In genomic region chr4:84493092-84493850, GRCh38 we compare ENCODE assay signal across 10 cellular contexts. TPM values are rescaled to one million over a fixed set of nuclear protein-coding genes. Genes with fewer than 3 reads are reported as not detected.
DNase-seq lines count a peak whose midpoint lies in the region; ATAC-seq and TF ChIP-seq lines count a peak whose summit lies in the region.
"Had no signal": no experiment of that assay in that cellular context is flagged by ENCODE, and none has a peak within 500 bp of the region (broad histone marks: within the 10 kb centered on the region; RNA-seq: fewer than 3 reads in every experiment).

No MANE protein-coding gene starts in this region.

- no peak overlapping the region for H3K4me3 ChIP-seq in body of pancreas
- no peak overlapping the region for H3K4me3 ChIP-seq in right lobe of liver
- H3K4me3 ChIP-seq: lung had no signal

- WGBS in body of pancreas, 2 donors = 7 to 11% methylated on average over 51 to 62 of the region's 62 CpGs
- 3% methylated on average over 46 of the region's 62 CpGs for WGBS in right lobe of liver (ENCODE audit: insufficient coverage, low coverage, low lambda C conversion rate, missing lambda C conversion rate)

- H3K27me3 ChIP-seq in body of pancreas (peaks cover 0 to 12% of the 10 kb centered on the region in 2 donors), right lobe of liver (peaks cover 15 to 54% of the 10 kb centered on the region in 2 donors)

- H3K9me3 ChIP-seq in body of pancreas (no peaks in the 10 kb centered on the region), right lobe of liver (no peaks in the 10 kb centered on the region)

- DNase-seq in stimulated activated CD4-positive, alpha-beta T cell treated with anti-CD3 and anti-CD28 coated beads, Interleukin-1b, Interleukin-23, amount 100 ng/mL, for 48 hours = peak; percentile 15
- DNase-seq in stimulated activated CD4-positive, alpha-beta T cell treated with anti-CD3 and anti-CD28 coated beads, Interleukin-15, amount 100 ng/mL, for 24 hours = no peak
- DNase-seq in body of pancreas = peak in 3 of 4 donors; percentile 28 to 57 (median 43)
- peak in 1 of 3 donors; percentile 21 for DNase-seq in right lobe of liver
- DNase-seq in dedifferentiated amniotic fluid mesenchymal stem cell (ENCODE audit: extremely low spot score) = no peak
- DNase-seq in NCI-H2171 treated with DMSO at 0.1 percent for 48 hours (lab: John Stamatoyannopoulos, UW) = no peak
- no peak for DNase-seq in DMS79 (lab: John Stamatoyannopoulos, UW)
- DNase-seq: NCI-H446 had no signal

- TF ChIP-seq CTCF in body of pancreas (IDR thresholded peaks at IDR 0.05) = no peak
- TF ChIP-seq CTCF in right lobe of liver (IDR thresholded peaks at IDR 0.05) = no peak

- H3K4me1 ChIP-seq in body of pancreas (peaks cover 26% of the 10 kb centered on the region), right lobe of liver (peaks cover 0 to 17% (median 2%) of the 10 kb centered on the region in 4 donors)

- TF ChIP-seq POLR2A in body of pancreas (IDR thresholded peaks at IDR 0.05) = no peak
- TF ChIP-seq POLR2A in right lobe of liver (IDR thresholded peaks at IDR 0.05) = no peak

- H3K36me3 ChIP-seq in body of pancreas (replicated peaks in 1 of 2; ENCODE audit: insufficient read depth in 1 of 2, low read depth in 2 of 2) (no peaks in the 10 kb centered on the region), right lobe of liver (no peaks in the 10 kb centered on the region)

- peak overlapping the region; percentile 9 to 89 (median 70) for H3K27ac ChIP-seq in body of pancreas
- no peak overlapping the region for H3K27ac ChIP-seq in right lobe of liver

- peak; percentile 6 for ATAC-seq in body of pancreas
- peak; percentile 29 to 42 (median 35) for ATAC-seq in right lobe of liver
- ATAC-seq in GM19463 (IDR thresholded peaks at IDR 0.05; ENCODE audit: unreplicated experiment) = no peak

- intact Hi-C loops in body of pancreas (cut with DNase I) (no loop called here), right lobe of liver (cut with DNase I) (no loop called here)

RNA-seq across cellular contexts. Expression of gene NKX6-1, which starts 5.8 kb away (rescaled TPM):
- 1 to 10 TPM; 5.7 to 6.9 TPM for total RNA-seq in body of pancreas
- total RNA-seq in right lobe of liver = not detected

Comparison
In these comparisons a context has a peak if more than half of its experiments do, and no peak if none do; other contexts are left out.
1. DNase-seq: peak in stimulated activated CD4-positive, alpha-beta T cell treated with anti-CD3 and anti-CD28 coated beads, Interleukin-1b, Interleukin-23, amount 100 ng/mL, for 48 hours (single experiment) and body of pancreas (3 of 4); none in stimulated activated CD4-positive, alpha-beta T cell treated with anti-CD3 and anti-CD28 coated beads, Interleukin-15, amount 100 ng/mL, for 24 hours (single experiment), dedifferentiated amniotic fluid mesenchymal stem cell (single experiment), NCI-H2171 treated with DMSO at 0.1 percent for 48 hours (single experiment) and DMS79 (single experiment).
2. H3K27ac ChIP-seq: peak in body of pancreas (4 of 4); none in right lobe of liver (0 of 3).
3. RNA of gene NKX6-1, which starts 5.8 kb away (total RNA-seq): 5.7 to 6.9 TPM in body of pancreas; not detected in right lobe of liver; every median in the first group is over 4 times any median in the second.